In the genomic region with DNA sequence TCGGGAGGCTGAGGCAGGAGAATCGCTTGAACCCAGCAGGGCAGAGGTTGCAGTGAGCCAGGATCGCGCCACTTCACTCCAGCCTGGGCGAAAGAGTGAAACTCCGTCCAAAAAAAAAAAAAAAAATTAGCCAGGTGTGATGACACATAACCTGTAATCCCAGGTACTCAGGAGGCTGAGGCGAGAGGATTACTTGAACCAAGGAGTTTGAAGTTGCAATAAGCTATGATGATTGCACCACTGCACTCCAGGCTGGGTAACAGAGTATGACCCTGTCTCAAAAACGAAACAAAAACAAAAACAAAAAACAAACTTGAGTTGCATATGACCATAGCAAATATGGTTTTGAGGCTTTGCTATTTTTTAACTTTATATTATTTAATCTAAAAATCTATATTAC, we compare ENCODE assay signal across 28 cellular contexts.
"Had no signal": no experiment of that assay in that cellular context is flagged by ENCODE, and none has a peak within 500 bp of the region (broad histone marks: within the 10 kb centered on the region; RNA-seq: fewer than 3 reads in every experiment).

No MANE protein-coding gene starts in this region.

- FAIRE-seq: bronchial epithelial cell had no signal

- H3K27me3 ChIP-seq: adrenal gland, ascending aorta, dorsolateral prefrontal cortex, esophagus muscularis mucosa, foreskin keratinocyte, gastrocnemius medialis, heart right ventricle had no signal

- H3K27ac ChIP-seq: adrenal gland, ascending aorta, coronary artery, dorsolateral prefrontal cortex, esophagus muscularis mucosa, foreskin keratinocyte, gastrocnemius medialis, heart right ventricle had no signal

- H3K4me3 ChIP-seq: adrenal gland, ascending aorta, coronary artery, dorsolateral prefrontal cortex, esophagus muscularis mucosa, gastrocnemius medialis, heart right ventricle had no signal

- ATAC-seq: activated CD4-positive, alpha-beta T cell treated with anti-CD3 and anti-CD28 coated beads for 36 hours; activated CD8-positive, alpha-beta memory T cell treated with anti-CD3 and anti-CD28 coated beads, Interleukin-2, amount 10 ng/mL, durations not matched to agents 7 days and 5 days; activated CD8-positive, alpha-beta T cell treated with anti-CD3 and anti-CD28 coated beads, Interleukin-2, amount 10 ng/mL, durations not matched to agents 7 days and 5 days; activated naive CD8-positive, alpha-beta T cell treated with anti-CD3 and anti-CD28 coated beads, Interleukin-2, amount 50 U/mL, for 24 hours; foreskin keratinocyte; gastrocnemius medialis; heart right ventricle had no signal

- H3K4me1 ChIP-seq: adrenal gland, ascending aorta, esophagus muscularis mucosa, foreskin keratinocyte, gastrocnemius medialis, heart right ventricle had no signal

- DNase-seq: activated CD4-positive, alpha-beta memory T cell treated with anti-CD3 and anti-CD28 coated beads for 36 hours; activated CD4-positive, alpha-beta T cell treated with anti-CD3 and anti-CD28 coated beads for 36 hours; activated CD4-positive, alpha-beta T cell treated with anti-CD3 and anti-CD28 coated beads, Interleukin-2, amount 10 ng/mL, durations not matched to agents 24 days and 14 days; activated CD4-positive, CD25-positive, alpha-beta regulatory T cell; activated CD4-positive, CD25-positive, alpha-beta regulatory T cell treated with anti-CD3 and anti-CD28 coated beads, Interleukin-2, amount 50 U/mL, for 72 hours; activated CD8-positive, alpha-beta memory T cell treated with anti-CD3 and anti-CD28 coated beads, Interleukin-2, amount 10 ng/mL, durations not matched to agents 7 days and 5 days; activated CD8-positive, alpha-beta memory T cell treated with anti-CD3 and anti-CD28 coated beads, Interleukin-2, amount 50 U/mL, for 4 hours; activated CD8-positive, alpha-beta T cell treated with anti-CD3 and anti-CD28 coated beads, Interleukin-2, amount 10 ng/mL, durations not matched to agents 7 days and 5 days; activated effector memory CD4-positive, alpha-beta T cell treated with anti-CD3 and anti-CD28 coated beads, Interleukin-2, amount 50 U/mL, for 16 hours; activated naive CD4-positive, alpha-beta T cell treated with anti-CD3 and anti-CD28 coated beads for 36 hours; activated naive CD8-positive, alpha-beta T cell treated with anti-CD3 and anti-CD28 coated beads for 36 hours; activated naive CD8-positive, alpha-beta T cell treated with anti-CD3 and anti-CD28 coated beads, Interleukin-2, amount 50 U/mL, for 24 hours; activated T-cell treated with anti-CD3 and anti-CD28 coated beads, Interleukin-2, amount 50 U/mL, for 1 hour; activated T-cell treated with anti-CD3 and anti-CD28 coated beads, Interleukin-2, amount 50 U/mL, for 48 hours; adrenal gland; dorsolateral prefrontal cortex; effector memory CD4-positive, alpha-beta T cell; endodermal cell; foreskin keratinocyte; gastrocnemius medialis; glutamatergic neuron; heart right ventricle; hippocampal formation; T-helper 2 cell had no signal

- H3K9me3 ChIP-seq: adrenal gland, ascending aorta, esophagus muscularis mucosa, gastrocnemius medialis, heart right ventricle had no signal
